In genomic region chr10:80471715-80472233, GRCh38 we compare ENCODE assay signal across 8 cellular contexts. TPM values are rescaled to one million over a fixed set of nuclear protein-coding genes. Genes with fewer than 3 reads are reported as not detected.
DNase-seq lines count a peak whose midpoint lies in the region; ATAC-seq and TF ChIP-seq lines count a peak whose summit lies in the region.

No MANE protein-coding gene starts in this region.

- H3K36me3 Mint-ChIP-seq in Caco-2 (ENCODE audit: insufficient read depth, unreplicated experiment): peaks cover 70% of the 10 kb centered on the region
- peaks cover 64% of the 10 kb centered on the region for H3K36me3 Mint-ChIP-seq in activated naive CD4-positive, alpha-beta T cell treated with anti-CD3 and anti-CD28 coated beads, Interleukin-2, amount 10 ng/mL, durations not matched to agents 7 days and 5 days

- no peak for TF ChIP-seq CTCF in Caco-2 (IDR thresholded peaks at IDR 0.05; ENCODE audit: insufficient read depth in 1 of 2, low read depth in 1 of 2, low read length in 1 of 2, severe bottlenecking in 1 of 2, unreplicated experiment in 1 of 2)

- CTCF ChIA-PET in Caco-2 (lab: Charles Lee): interaction anchor here (1.0 kb wide), 1 partner anchor 34 kb away, joined by 6 read pairs; no protein-coding TSS in a partner anchor
- CTCF ChIA-PET in activated naive CD4-positive, alpha-beta T cell treated with anti-CD3 and anti-CD28 coated beads, Interleukin-2, amount 10 ng/mL, durations not matched to agents 7 days and 5 days (lab: Charles Lee): interaction anchor here (0.7 to 39.3 kb wide), 4 partner anchors 8 to 34 kb away, joined by 3 to 986 read pairs (median 10); no protein-coding TSS in a partner anchor

- H3K36me3 ChIP-seq in Caco-2 (ENCODE audit: control insufficient read depth, insufficient read depth, low read length): peaks cover 5% of the 10 kb centered on the region

- no peaks in the 10 kb centered on the region for H3K27me3 Mint-ChIP-seq in Caco-2 (ENCODE audit: insufficient read depth, unreplicated experiment)
- H3K27me3 Mint-ChIP-seq in activated naive CD4-positive, alpha-beta T cell treated with anti-CD3 and anti-CD28 coated beads, Interleukin-2, amount 10 ng/mL, durations not matched to agents 7 days and 5 days: no peaks in the 10 kb centered on the region

- no peaks in the 10 kb centered on the region for H3K27me3 ChIP-seq in Caco-2 (replicated peaks; ENCODE audit: control insufficient read depth, insufficient read depth, low read length)

- no TSS peak for BruUV-seq in Caco-2 (replicated peaks; lab: Mats Ljungman, UMichigan)

- POLR2A ChIA-PET in Caco-2 (lab: Charles Lee): no interaction called here

- H3K27ac Mint-ChIP-seq in Caco-2 (ENCODE audit: unreplicated experiment): peak overlapping the region; percentile 42
- peak overlapping the region; percentile 85 for H3K27ac Mint-ChIP-seq in activated naive CD4-positive, alpha-beta T cell treated with anti-CD3 and anti-CD28 coated beads, Interleukin-2, amount 10 ng/mL, durations not matched to agents 7 days and 5 days

- no peaks in the 10 kb centered on the region for H3K9me3 ChIP-seq in Caco-2

- DNase-seq in Caco-2 (no peak), activated gamma-delta T cell treated with Interleukin-2 at 50 U/mL for 16 hours (no peak), occipital lobe (lab: John Stamatoyannopoulos, UW) (no peak)
- peak; percentile 51 for DNase-seq in activated naive CD4-positive, alpha-beta T cell treated with anti-CD3 and anti-CD28 coated beads, Interleukin-2, amount 10 ng/mL, durations not matched to agents 7 days and 5 days
- DNase-seq in activated CD4-positive, CD25-positive, alpha-beta regulatory T cell treated with anti-CD3 and anti-CD28 coated beads, Interleukin-2, amount 50 U/mL, for 72 hours: no peak

- H3K4me3 ChIP-seq in Caco-2 (ENCODE audit: low read depth, low read length): no peak overlapping the region
- no peak overlapping the region for H3K4me3 ChIP-seq in skin epidermis

- H3K4me3 Mint-ChIP-seq in Caco-2 (ENCODE audit: unreplicated experiment): no peak overlapping the region
- H3K4me3 Mint-ChIP-seq in activated naive CD4-positive, alpha-beta T cell treated with anti-CD3 and anti-CD28 coated beads, Interleukin-2, amount 10 ng/mL, durations not matched to agents 7 days and 5 days: peak overlapping the region; percentile 49

- H3K9me3 Mint-ChIP-seq in Caco-2 (ENCODE audit: unreplicated experiment): no peaks in the 10 kb centered on the region
- H3K9me3 Mint-ChIP-seq in activated naive CD4-positive, alpha-beta T cell treated with anti-CD3 and anti-CD28 coated beads, Interleukin-2, amount 10 ng/mL, durations not matched to agents 7 days and 5 days: no peaks in the 10 kb centered on the region

- peaks cover 41% of the 10 kb centered on the region for H3K4me1 Mint-ChIP-seq in Caco-2 (ENCODE audit: low read depth, unreplicated experiment)
- H3K4me1 Mint-ChIP-seq in activated naive CD4-positive, alpha-beta T cell treated with anti-CD3 and anti-CD28 coated beads, Interleukin-2, amount 10 ng/mL, durations not matched to agents 7 days and 5 days: peaks cover 88% of the 10 kb centered on the region

- ATAC-seq in GM19468 (IDR thresholded peaks at IDR 0.05; ENCODE audit: extremely low read depth, unreplicated experiment) (peak; percentile 24), HG03460 (IDR thresholded peaks at IDR 0.05; ENCODE audit: unreplicated experiment) (peak; percentile 50)

- intact Hi-C loops in Caco-2 (cut with micrococcal nuclease; ENCODE audit: unreplicated experiment): no loop called here

- H3K27ac ChIP-seq in skin epidermis: peak overlapping the region in 20 of 21 experiments; percentile 5 to 99 (median 68)

- peaks cover 21% of the 10 kb centered on the region for H3K4me1 ChIP-seq in Caco-2

RNA-seq across cellular contexts. Expression of gene TSPAN14, which starts 17.7 kb away (rescaled TPM):
- 138 and 140 TPM in 2 replicates for total RNA-seq in Caco-2 (2022)
- 35.7 TPM for total RNA-seq in occipital lobe
